Comparison of ENCODE assay signal across 22 cellular contexts in the genomic region with DNA sequence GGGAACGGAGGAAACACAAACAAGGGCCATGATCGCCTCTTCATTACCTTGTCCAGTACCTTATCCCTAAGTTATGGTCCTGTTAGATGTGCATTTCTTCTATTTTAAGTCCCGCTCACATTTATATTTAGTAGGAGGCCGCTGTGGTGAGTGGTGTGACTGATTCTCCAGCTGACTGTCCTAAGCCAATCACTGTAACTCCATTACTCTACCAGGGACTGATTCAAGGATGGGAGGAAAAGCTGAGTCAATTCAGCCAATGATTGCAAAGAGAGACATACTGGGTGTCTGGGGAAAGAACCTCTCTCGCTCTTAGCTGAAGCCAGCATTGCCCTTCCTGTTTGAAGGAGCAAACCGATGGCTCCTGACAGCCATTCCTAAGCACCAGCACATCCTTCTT. TPM values are rescaled to one million over a fixed set of nuclear protein-coding genes. Genes with fewer than 3 reads are reported as not detected.
A peak's percentile ranks its signal among the peaks of the same experiment; 100 is the strongest.
DNase-seq lines count a peak whose midpoint lies in the region; ATAC-seq and TF ChIP-seq lines count a peak whose summit lies in the region.
"Had no signal": no experiment of that assay in that cellular context is flagged by ENCODE, and none has a peak within 500 bp of the region (broad histone marks: within the 10 kb centered on the region; RNA-seq: fewer than 3 reads in every experiment).

No MANE protein-coding gene starts in this region.

- peaks cover 24% of the 10 kb centered on the region for H3K4me1 ChIP-seq in right cardiac atrium (ENCODE audit: control insufficient read depth, insufficient read depth, low read length)
- peaks cover 4% of the 10 kb centered on the region for H3K4me1 ChIP-seq in prostate gland (replicated peaks)

- H3K36me3 ChIP-seq in prostate gland = no peaks in the 10 kb centered on the region
- H3K36me3 ChIP-seq: thyroid gland had no signal

- H3K9me3 Mint-ChIP-seq in effector memory CD8-positive, alpha-beta T cell = no peaks in the 10 kb centered on the region
- H3K9me3 Mint-ChIP-seq in progenitor cell of endocrine pancreas (ENCODE audit: low read depth) = no peaks in the 10 kb centered on the region
- H3K9me3 Mint-ChIP-seq: activated naive CD8-positive, alpha-beta T cell treated with anti-CD3 and anti-CD28 coated beads for 36 hours; activated T-helper 17 cell treated with anti-CD3 and anti-CD28 coated beads, Interleukin-2, amount 50 U/mL, for 72 hours had no signal

- no peaks in the 10 kb centered on the region for H3K9me3 ChIP-seq in right cardiac atrium (ENCODE audit: control insufficient read depth, low read length)
- H3K9me3 ChIP-seq in prostate gland = no peaks in the 10 kb centered on the region
- H3K9me3 ChIP-seq: SK-N-SH, thyroid gland had no signal

- peak overlapping the region; percentile 62 to 82 for H3K27ac Mint-ChIP-seq in effector memory CD8-positive, alpha-beta T cell
- H3K27ac Mint-ChIP-seq in progenitor cell of endocrine pancreas = peak overlapping the region; percentile 54
- H3K27ac Mint-ChIP-seq: activated naive CD8-positive, alpha-beta T cell treated with anti-CD3 and anti-CD28 coated beads for 36 hours; activated T-helper 17 cell treated with anti-CD3 and anti-CD28 coated beads, Interleukin-2, amount 50 U/mL, for 72 hours had no signal

- 73% methylated on average over 6 of the region's 6 CpGs for WGBS in right cardiac atrium
- 92% methylated on average over 6 of the region's 6 CpGs for WGBS in prostate gland

- H3K27me3 Mint-ChIP-seq in effector memory CD8-positive, alpha-beta T cell = no peaks in the 10 kb centered on the region
- no peaks in the 10 kb centered on the region for H3K27me3 Mint-ChIP-seq in progenitor cell of endocrine pancreas
- H3K27me3 Mint-ChIP-seq: activated naive CD8-positive, alpha-beta T cell treated with anti-CD3 and anti-CD28 coated beads for 36 hours; activated T-helper 17 cell treated with anti-CD3 and anti-CD28 coated beads, Interleukin-2, amount 50 U/mL, for 72 hours had no signal

- H3K4me3 ChIP-seq in right cardiac atrium (ENCODE audit: low read length) = no peak overlapping the region
- H3K4me3 ChIP-seq in prostate gland = no peak overlapping the region
- H3K4me3 ChIP-seq: thyroid gland had no signal

- DNase-seq in Caki2 (ENCODE audit: low read depth) (peak; percentile 8), right cardiac atrium (no peak), progenitor cell of endocrine pancreas (ENCODE audit: low spot score, unreplicated experiment) (no peak), prostate gland (ENCODE audit: low spot score) (no peak), activated gamma-delta T cell (lab: John Stamatoyannopoulos, UW) (no peak), NCI-H1436 treated with DMSO at 0.1 percent for 48 hours (lab: John Stamatoyannopoulos, UW) (no peak), NCI-H446 (lab: John Stamatoyannopoulos, UW) (no peak)
- DNase-seq in effector memory CD8-positive, alpha-beta T cell = no peak
- DNase-seq: activated CD4-positive, alpha-beta T cell treated with anti-CD3 and anti-CD28 coated beads, Interleukin-2, amount 50 U/mL, for 4 hours; activated naive CD8-positive, alpha-beta T cell treated with anti-CD3 and anti-CD28 coated beads for 36 hours; DMS 273 treated with DMSO at 0.1 percent for 48 hours; foreskin fibroblast; islet precursor cell; NCI-H187; occipital lobe; retina; SK-N-SH; stimulated activated CD4-positive, alpha-beta T cell treated with anti-CD3 and anti-CD28 coated beads, Interleukin-4, amount 100 ng/mL, for 4 hours; stimulated activated naive CD8-positive, alpha-beta T cell treated with anti-CD3 and anti-CD28 coated beads, Interleukin-15, Interleukin-2, amounts not matched to agents 100 U/mL and 50 U/mL, for 24 hours; thyroid gland had no signal

- peaks cover 54 to 84% of the 10 kb centered on the region in 2 donors for H3K4me1 Mint-ChIP-seq in effector memory CD8-positive, alpha-beta T cell (ENCODE audit: low read depth in 2 of 2)
- H3K4me1 Mint-ChIP-seq in progenitor cell of endocrine pancreas (ENCODE audit: low read depth) = peaks cover 21% of the 10 kb centered on the region

- no peak for TF ChIP-seq POLR2A in prostate gland (IDR thresholded peaks at IDR 0.05)

- H3K27ac ChIP-seq in right cardiac atrium (ENCODE audit: low read length) = peak overlapping the region; percentile 96
- no peak overlapping the region for H3K27ac ChIP-seq in prostate gland
- H3K27ac ChIP-seq: epithelial cell of prostate, thyroid gland had no signal

- H3K4me3 Mint-ChIP-seq in effector memory CD8-positive, alpha-beta T cell = no peak overlapping the region
- H3K4me3 Mint-ChIP-seq in progenitor cell of endocrine pancreas (ENCODE audit: low read depth) = no peak overlapping the region
- H3K4me3 Mint-ChIP-seq: activated naive CD8-positive, alpha-beta T cell treated with anti-CD3 and anti-CD28 coated beads for 36 hours; activated T-helper 17 cell treated with anti-CD3 and anti-CD28 coated beads, Interleukin-2, amount 50 U/mL, for 72 hours had no signal

- ATAC-seq in effector memory CD8-positive, alpha-beta T cell (replicated peaks) = no peak
- ATAC-seq in right cardiac atrium = peak; percentile 67 to 71
- ATAC-seq: stimulated activated naive CD8-positive, alpha-beta T cell treated with anti-CD3 and anti-CD28 coated beads, Interleukin-15, Interleukin-2, amounts not matched to agents 100 U/mL and 50 U/mL, for 24 hours had no signal

- H3K27me3 ChIP-seq in right cardiac atrium (ENCODE audit: control insufficient read depth, insufficient read depth) (no peaks in the 10 kb centered on the region), prostate gland (replicated peaks; ENCODE audit: insufficient read depth) (no peaks in the 10 kb centered on the region)
- H3K27me3 ChIP-seq: thyroid gland had no signal

- TF ChIP-seq CTCF in progenitor cell of endocrine pancreas (IDR thresholded peaks at IDR 0.05; ENCODE audit: unreplicated experiment) (no peak), prostate gland (IDR thresholded peaks at IDR 0.05) (no peak)

- peaks cover 6% of the 10 kb centered on the region for H3K36me3 Mint-ChIP-seq in effector memory CD8-positive, alpha-beta T cell (ENCODE audit: insufficient read depth)
- no peaks in the 10 kb centered on the region for H3K36me3 Mint-ChIP-seq in progenitor cell of endocrine pancreas (ENCODE audit: insufficient read depth)
- H3K36me3 Mint-ChIP-seq: activated naive CD8-positive, alpha-beta T cell treated with anti-CD3 and anti-CD28 coated beads for 36 hours had no signal

- in situ Hi-C loops in Caki2 (cut with HindIII; ENCODE audit: low pct_unique_long_range_greater_than_20kb, low sequenced_read_pairs) = no loop called here

- intact Hi-C loops in right cardiac atrium (cut with DNase I) = no loop called here
- intact Hi-C loops in prostate gland (cut with DNase I) = no loop called here

RNA-seq across cellular contexts. Expression of a gene that starts 59.7 kb away (rescaled TPM):
- 0.17 and 0.47 TPM in 2 replicates for total RNA-seq in Caki2 (2014; rRNA removed; shearing (Covaris generic); ENCODE audit: low replicate concordance)
- total RNA-seq in right cardiac atrium (10 to 100 TPM; 36.4 to 52.4 (median 39.2) TPM), progenitor cell of endocrine pancreas (4.9 and 6.6 TPM in 2 replicates), prostate gland (10 to 100 TPM; 26.4 to 51.7 TPM)
- polyA plus RNA-seq in right cardiac atrium = 14.5 TPM
